In the genomic region with DNA sequence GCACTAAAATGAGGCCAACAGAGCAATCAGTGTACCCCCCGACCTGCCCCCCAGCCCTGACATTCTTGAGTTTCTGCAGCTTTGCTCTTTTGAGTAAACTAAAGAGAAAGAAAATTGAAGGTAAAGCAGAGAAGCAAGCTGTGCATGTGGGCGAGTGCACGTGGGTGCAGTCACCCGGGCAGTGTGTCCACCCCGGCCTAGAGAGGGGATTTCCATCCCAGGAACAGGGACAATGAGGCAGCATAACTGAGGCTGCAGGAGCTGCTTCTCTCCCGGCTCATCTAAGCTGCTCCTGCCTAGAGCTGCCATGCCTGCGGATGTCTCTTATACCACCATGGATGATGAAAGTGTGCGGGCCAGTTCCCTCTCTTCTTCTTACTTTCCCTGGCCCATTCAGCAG, we compare ENCODE assay signal across 14 cellular contexts. TPM values are rescaled to one million over a fixed set of nuclear protein-coding genes. Genes with fewer than 3 reads are reported as not detected.
A peak's percentile ranks its signal among the peaks of the same experiment; 100 is the strongest.
DNase-seq lines count a peak whose midpoint lies in the region; ATAC-seq and TF ChIP-seq lines count a peak whose summit lies in the region.
"Had no signal": no experiment of that assay in that cellular context is flagged by ENCODE, and none has a peak within 500 bp of the region (broad histone marks: within the 10 kb centered on the region; RNA-seq: fewer than 3 reads in every experiment).

No MANE protein-coding gene starts in this region.

- peak overlapping the region; percentile 94 for H3K27ac Mint-ChIP-seq in activated naive CD4-positive, alpha-beta T cell treated with anti-CD3 and anti-CD28 coated beads, Interleukin-2, amount 50 U/mL, for 24 hours
- H3K27ac Mint-ChIP-seq in activated CD8-positive, alpha-beta memory T cell treated with anti-CD3 and anti-CD28 coated beads, Interleukin-2, amount 10 ng/mL, durations not matched to agents 7 days and 5 days: peak overlapping the region; percentile 85

- H3K4me3 Mint-ChIP-seq in activated naive CD4-positive, alpha-beta T cell treated with anti-CD3 and anti-CD28 coated beads, Interleukin-2, amount 50 U/mL, for 24 hours: peak overlapping the region; percentile 82
- H3K4me3 Mint-ChIP-seq in activated CD8-positive, alpha-beta memory T cell treated with anti-CD3 and anti-CD28 coated beads, Interleukin-2, amount 10 ng/mL, durations not matched to agents 7 days and 5 days: peak overlapping the region; percentile 62

- H3K9me3 Mint-ChIP-seq in activated naive CD4-positive, alpha-beta T cell treated with anti-CD3 and anti-CD28 coated beads, Interleukin-2, amount 50 U/mL, for 24 hours: no peaks in the 10 kb centered on the region
- H3K9me3 Mint-ChIP-seq in activated CD8-positive, alpha-beta memory T cell treated with anti-CD3 and anti-CD28 coated beads, Interleukin-2, amount 10 ng/mL, durations not matched to agents 7 days and 5 days (ENCODE audit: low read depth): no peaks in the 10 kb centered on the region

- H3K9me3 ChIP-seq in left lung: no peaks in the 10 kb centered on the region
- no peaks in the 10 kb centered on the region for H3K9me3 ChIP-seq in upper lobe of right lung

- peaks cover 25 to 58% of the 10 kb centered on the region in 2 donors for H3K4me1 ChIP-seq in left lung
- H3K4me1 ChIP-seq in upper lobe of right lung: peaks cover 40% of the 10 kb centered on the region

- H3K27me3 Mint-ChIP-seq in activated naive CD4-positive, alpha-beta T cell treated with anti-CD3 and anti-CD28 coated beads, Interleukin-2, amount 50 U/mL, for 24 hours: no peaks in the 10 kb centered on the region
- no peaks in the 10 kb centered on the region for H3K27me3 Mint-ChIP-seq in activated CD8-positive, alpha-beta memory T cell treated with anti-CD3 and anti-CD28 coated beads, Interleukin-2, amount 10 ng/mL, durations not matched to agents 7 days and 5 days

- ATAC-seq in activated CD8-positive, alpha-beta memory T cell treated with anti-CD3 and anti-CD28 coated beads, Interleukin-2, amount 10 ng/mL, durations not matched to agents 7 days and 5 days: no peak
- ATAC-seq in left lung (no peak), upper lobe of right lung (peak; percentile 22)

- H3K36me3 ChIP-seq in left lung (no peaks in the 10 kb centered on the region), upper lobe of right lung (no peaks in the 10 kb centered on the region)

- H3K4me3 ChIP-seq in left lung: no peak overlapping the region
- H3K4me3 ChIP-seq in upper lobe of right lung: no peak overlapping the region
- H3K4me3 ChIP-seq: lung had no signal

- intact Hi-C loops in left lung (cut with DNase I) (no loop called here), upper lobe of right lung (cut with DNase I) (no loop called here)

- TF ChIP-seq CTCF in left lung (IDR thresholded peaks at IDR 0.05): no peak
- no peak for TF ChIP-seq CTCF in upper lobe of right lung (IDR thresholded peaks at IDR 0.05)

- CTCF ChIA-PET in activated CD8-positive, alpha-beta memory T cell treated with anti-CD3 and anti-CD28 coated beads, Interleukin-2, amount 10 ng/mL, durations not matched to agents 7 days and 5 days (lab: Charles Lee): interaction anchor here (1.3 to 1.8 kb wide), 2 partner anchors 9 to 11 kb away, joined by 4 to 5 read pairs; no protein-coding TSS in a partner anchor

- H3K4me1 Mint-ChIP-seq in activated naive CD4-positive, alpha-beta T cell treated with anti-CD3 and anti-CD28 coated beads, Interleukin-2, amount 50 U/mL, for 24 hours: peaks cover 58% of the 10 kb centered on the region
- H3K4me1 Mint-ChIP-seq in activated CD8-positive, alpha-beta memory T cell treated with anti-CD3 and anti-CD28 coated beads, Interleukin-2, amount 10 ng/mL, durations not matched to agents 7 days and 5 days: peaks cover 47% of the 10 kb centered on the region

- no peak for DNase-seq in activated naive CD4-positive, alpha-beta T cell (lab: John Stamatoyannopoulos, UW)
- no peak for DNase-seq in activated CD8-positive, alpha-beta memory T cell treated with anti-CD3 and anti-CD28 coated beads, Interleukin-2, amount 10 ng/mL, durations not matched to agents 7 days and 5 days
- DNase-seq in left lung (no peak), upper lobe of right lung (no peak), NCI-H2081 (lab: John Stamatoyannopoulos, UW) (no peak), AG08395 (ENCODE audit: low spot score) (no peak), NCI-H128 (lab: John Stamatoyannopoulos, UW; ENCODE audit: unreplicated experiment) (no peak)
- DNase-seq: hippocampal formation, NCI-H1417 treated with DMSO at 0.1 percent for 48 hours, NCI-H526 treated with DMSO at 0.1 percent for 48 hours, T1000 had no signal

- H3K27ac ChIP-seq in left lung (peak overlapping the region; percentile 26 to 66), upper lobe of right lung (peak overlapping the region; percentile 52)
- H3K27ac ChIP-seq: RWPE1 had no signal

- H3K27me3 ChIP-seq in left lung (no peaks in the 10 kb centered on the region), upper lobe of right lung (no peaks in the 10 kb centered on the region)

- H3K36me3 Mint-ChIP-seq in activated naive CD4-positive, alpha-beta T cell treated with anti-CD3 and anti-CD28 coated beads, Interleukin-2, amount 50 U/mL, for 24 hours: peaks cover 11% of the 10 kb centered on the region
- peaks cover 23% of the 10 kb centered on the region for H3K36me3 Mint-ChIP-seq in activated CD8-positive, alpha-beta memory T cell treated with anti-CD3 and anti-CD28 coated beads, Interleukin-2, amount 10 ng/mL, durations not matched to agents 7 days and 5 days

RNA-seq across cellular contexts. Expression of a gene that starts 16.8 kb away (rescaled TPM):
- total RNA-seq in activated CD8-positive, alpha-beta memory T cell treated with anti-CD3 and anti-CD28 coated beads, Interleukin-2, amount 10 ng/mL, durations not matched to agents 7 days and 5 days: 10 to 100 TPM; 10.9 to 21.8 TPM
- total RNA-seq in left lung (10 to 100 TPM; 14.4 to 28.1 TPM), upper lobe of right lung (40.2 TPM)

RNA-seq across cellular contexts. Expression of a gene that starts 36.4 kb away (rescaled TPM):
- 10 to 100 TPM; 60.0 to 82.4 TPM for total RNA-seq in activated CD8-positive, alpha-beta memory T cell treated with anti-CD3 and anti-CD28 coated beads, Interleukin-2, amount 10 ng/mL, durations not matched to agents 7 days and 5 days
- total RNA-seq in left lung (10 to 100 TPM; 30.0 to 34.3 TPM), upper lobe of right lung (27.8 TPM)

RNA-seq across cellular contexts. Expression of a gene that starts 36.9 kb away (rescaled TPM):
- 100 to 1,000 TPM; 107 to 123 TPM for total RNA-seq in activated CD8-positive, alpha-beta memory T cell treated with anti-CD3 and anti-CD28 coated beads, Interleukin-2, amount 10 ng/mL, durations not matched to agents 7 days and 5 days
- total RNA-seq in left lung: 10 to 100 TPM in 1 of 2 donors, 1 to 10 TPM in 1; 3.7 to 22.3 TPM
- total RNA-seq in upper lobe of right lung: 1.5 TPM

RNA-seq across cellular contexts. Expression of a gene that starts 39.5 kb away (rescaled TPM):
- total RNA-seq in activated CD8-positive, alpha-beta memory T cell treated with anti-CD3 and anti-CD28 coated beads, Interleukin-2, amount 10 ng/mL, durations not matched to agents 7 days and 5 days: 100 to 1,000 TPM; 112 to 127 TPM
- 10 to 100 TPM; 68.2 to 85.1 TPM for total RNA-seq in left lung
- total RNA-seq in upper lobe of right lung: 77.4 TPM

Comparison
In these comparisons a context has a peak if more than half of its experiments do, and no peak if none do; other contexts are left out.
1. RNA of a gene that starts 36.9 kb away (total RNA-seq): 107 to 123 TPM in activated CD8-positive, alpha-beta memory T cell treated with anti-CD3 and anti-CD28 coated beads, Interleukin-2, amount 10 ng/mL, durations not matched to agents 7 days and 5 days; 3.7 to 22.3 TPM in left lung and 1.5 TPM in upper lobe of right lung (single experiment); every median in the first group is over 4 times any median in the second.